In genomic region chr19:1251503-1252220, GRCh38 we compare ENCODE assay signal across 6 cellular contexts. TPM values are rescaled to one million over a fixed set of nuclear protein-coding genes. Genes with fewer than 3 reads are reported as not detected.
DNase-seq lines count a peak whose midpoint lies in the region; ATAC-seq lines count a peak whose summit lies in the region.

No MANE protein-coding gene starts in this region.

- no peaks in the 10 kb centered on the region for H3K9me3 ChIP-seq in mononuclear cell (ENCODE audit: low read depth, low read length)

- peak overlapping the region; percentile 91 for H3K4me3 ChIP-seq in mononuclear cell (ENCODE audit: low read length)

- no peaks in the 10 kb centered on the region for H3K27me3 ChIP-seq in mononuclear cell (ENCODE audit: insufficient read depth, low read length)

- ATAC-seq in HG02798 (IDR thresholded peaks at IDR 0.05; ENCODE audit: poor library complexity, unreplicated experiment) = no peak

- 2 to 3% (median 2%) methylated on average over 19 to 31 of the region's 31 CpGs for WGBS in adipose tissue, 3 donors

- H3K4me1 ChIP-seq in mononuclear cell (ENCODE audit: insufficient read depth, low read length) = peaks cover 46% of the 10 kb centered on the region

- peak overlapping the region; percentile 99 for H3K27ac ChIP-seq in adipose tissue (ENCODE audit: low read depth, low read length)

- peak; percentile 82 for DNase-seq in activated CD8-positive, alpha-beta memory T cell treated with anti-CD3 and anti-CD28 coated beads for 24 hours
- DNase-seq in activated CD8-positive, alpha-beta memory T cell treated with anti-CD3 and anti-CD28 coated beads, Interleukin-2, amount 50 U/mL, for 48 hours = no peak
- DNase-seq in A172 (ENCODE audit: low spot score) = no peak

RNA-seq across cellular contexts. Expression of gene MIDN, which starts 3.3 kb away (rescaled TPM):
- 10 to 100 TPM; 22.8 to 95.5 (median 75.0) TPM for polyA plus RNA-seq in adipose tissue
- 67.0 TPM for total RNA-seq in mononuclear cell
- total RNA-seq in A172 (2014; rRNA removed; shearing (Covaris generic)) = 7.0 and 19.2 TPM in 2 replicates

RNA-seq across cellular contexts. Expression of gene ATP5F1D, which starts 10.1 kb away (rescaled TPM):
- polyA plus RNA-seq in adipose tissue = 100 to 1,000 TPM; 217 to 303 (median 219) TPM
- total RNA-seq in mononuclear cell = 10.4 TPM
- total RNA-seq in A172 (2014; rRNA removed; shearing (Covaris generic)) = 42.2 and 78.9 TPM in 2 replicates

RNA-seq across cellular contexts. Expression of gene CBARP, which starts 13.9 kb away (rescaled TPM):
- polyA plus RNA-seq in adipose tissue = 1 to 10 TPM in 2 of 3 donors, under 1 TPM in 1; 0.20 to 4.3 (median 2.0) TPM
- not detected for total RNA-seq in mononuclear cell
- 0.93 and 0.95 TPM in 2 replicates for total RNA-seq in A172 (2014; rRNA removed; shearing (Covaris generic))

RNA-seq across cellular contexts. Expression of gene CIRBP, which starts 17.5 kb away (rescaled TPM):
- 100 to 1,000 TPM; 346 to 568 (median 388) TPM for polyA plus RNA-seq in adipose tissue
- total RNA-seq in mononuclear cell = 455 TPM
- 124 and 266 TPM in 2 replicates for total RNA-seq in A172 (2014; rRNA removed; shearing (Covaris generic))

RNA-seq across cellular contexts. Expression of gene FAM174C, which starts 23.7 kb away (rescaled TPM):
- polyA plus RNA-seq in adipose tissue = 10 to 100 TPM; 44.9 to 75.8 (median 55.0) TPM
- total RNA-seq in mononuclear cell = 16.3 TPM
- 90.5 and 93.6 TPM in 2 replicates for total RNA-seq in A172 (2014; rRNA removed; shearing (Covaris generic))
